9 cellular contexts compared by ENCODE assay signal in the genomic region with DNA sequence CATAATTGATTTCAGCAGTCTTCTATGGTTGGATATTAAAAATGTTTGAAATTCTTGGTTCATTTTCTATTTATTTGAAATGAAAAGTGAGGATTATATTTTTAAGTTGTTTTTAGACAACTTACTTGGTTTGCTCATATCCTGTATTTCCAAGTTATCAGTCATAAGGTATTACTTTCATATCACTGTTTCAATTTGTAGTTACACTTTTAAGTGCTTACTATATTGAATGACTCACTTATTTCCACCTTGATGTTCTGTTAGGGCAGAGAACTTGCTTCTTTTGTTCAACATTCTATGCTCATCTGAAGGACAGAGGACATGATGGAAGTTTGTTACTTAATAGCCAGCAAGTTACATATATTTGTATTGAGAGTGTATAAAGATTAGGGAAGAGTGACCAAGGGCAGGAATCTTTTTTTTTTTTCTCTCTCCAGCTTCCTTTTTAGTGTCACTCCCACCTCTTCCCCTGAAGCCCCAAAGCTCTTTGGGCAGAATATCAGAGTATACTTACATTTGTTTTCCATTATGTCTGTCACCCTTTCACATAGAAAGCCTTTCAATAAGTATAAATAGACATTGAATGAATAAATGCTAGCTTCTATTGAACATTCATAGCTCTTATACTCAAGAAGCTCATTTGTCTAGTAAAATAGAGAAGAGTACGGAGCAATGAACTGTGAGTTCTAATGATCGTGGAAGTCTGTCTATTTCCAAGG. TPM values are rescaled to one million over a fixed set of nuclear protein-coding genes. Genes with fewer than 3 reads are reported as not detected.
DNase-seq lines count a peak whose midpoint lies in the region; ATAC-seq and TF ChIP-seq lines count a peak whose summit lies in the region.
"Had no signal": no experiment of that assay in that cellular context is flagged by ENCODE, and none has a peak within 500 bp of the region (broad histone marks: within the 10 kb centered on the region; RNA-seq: fewer than 3 reads in every experiment).

No MANE protein-coding gene starts in this region.

- H3K27ac ChIP-seq in tibial nerve: no peak overlapping the region

- no peak for TF ChIP-seq EP300 in tibial nerve (IDR thresholded peaks at IDR 0.05)

- peaks cover 0 to 6% (median 0%) of the 10 kb centered on the region in 4 donors for H3K4me1 ChIP-seq in tibial nerve

- no peaks in the 10 kb centered on the region for H3K27me3 Mint-ChIP-seq in activated T-cell treated with anti-CD3 and anti-CD28 coated beads, Interleukin-2, amount 50 U/mL, for 24 hours
- no peaks in the 10 kb centered on the region for H3K27me3 Mint-ChIP-seq in stimulated activated memory B cell treated with anti-CD40 and anti-IgM and Interleukin-4, amounts not matched to agents 10 μg/mL and 1 μg/mL and 100 μg/mL, for 72 hours

- TF ChIP-seq CTCF in tibial nerve (IDR thresholded peaks at IDR 0.05): no peak

- 68% methylated on average over 2 of the region's 2 CpGs for WGBS in tibial nerve, 2 donors

- H3K36me3 Mint-ChIP-seq in activated T-cell treated with anti-CD3 and anti-CD28 coated beads, Interleukin-2, amount 50 U/mL, for 24 hours (ENCODE audit: low read depth): peaks cover 56% of the 10 kb centered on the region
- H3K36me3 Mint-ChIP-seq in stimulated activated memory B cell treated with anti-CD40 and anti-IgM and Interleukin-4, amounts not matched to agents 10 μg/mL and 1 μg/mL and 100 μg/mL, for 72 hours: peaks cover 6% of the 10 kb centered on the region

- peak overlapping the region; percentile 94 for H3K27ac Mint-ChIP-seq in activated T-cell treated with anti-CD3 and anti-CD28 coated beads, Interleukin-2, amount 50 U/mL, for 24 hours
- peak overlapping the region; percentile 27 for H3K27ac Mint-ChIP-seq in stimulated activated memory B cell treated with anti-CD40 and anti-IgM and Interleukin-4, amounts not matched to agents 10 μg/mL and 1 μg/mL and 100 μg/mL, for 72 hours

- no peaks in the 10 kb centered on the region for H3K9me3 Mint-ChIP-seq in activated T-cell treated with anti-CD3 and anti-CD28 coated beads, Interleukin-2, amount 50 U/mL, for 24 hours
- no peaks in the 10 kb centered on the region for H3K9me3 Mint-ChIP-seq in stimulated activated memory B cell treated with anti-CD40 and anti-IgM and Interleukin-4, amounts not matched to agents 10 μg/mL and 1 μg/mL and 100 μg/mL, for 72 hours

- DNase-seq in activated T-cell treated with anti-CD3 and anti-CD28 coated beads, Interleukin-2, amount 50 U/mL, for 24 hours: no peak
- no peak for DNase-seq in activated T-cell treated with anti-CD3 and anti-CD28 coated beads for 4 hours
- peak; percentile 27 for DNase-seq in HT1080 (ENCODE audit: low read depth)
- no peak for DNase-seq in mucosa of gallbladder (ENCODE audit: low spot score)
- DNase-seq in tibial nerve (ENCODE audit: low spot score in 2 of 2): no peak
- no peak for DNase-seq in COLO668 (lab: John Stamatoyannopoulos, UW; ENCODE audit: unreplicated experiment)
- DNase-seq: NCI-H1105 had no signal

- H3K36me3 ChIP-seq in tibial nerve: peaks cover 0 to 14% (median 0%) of the 10 kb centered on the region in 3 donors

- no peaks in the 10 kb centered on the region for H3K9me3 ChIP-seq in tibial nerve

- ATAC-seq in HG02759 (IDR thresholded peaks at IDR 0.05; ENCODE audit: unreplicated experiment): peak; percentile 87
- ATAC-seq in stimulated activated memory B cell treated with anti-CD40 and anti-IgM and Interleukin-4, amounts not matched to agents 10 μg/mL and 1 μg/mL and 100 μg/mL, for 72 hours: peak; percentile 53

- peak overlapping the region; percentile 63 for H3K4me3 Mint-ChIP-seq in activated T-cell treated with anti-CD3 and anti-CD28 coated beads, Interleukin-2, amount 50 U/mL, for 24 hours
- H3K4me3 Mint-ChIP-seq in stimulated activated memory B cell treated with anti-CD40 and anti-IgM and Interleukin-4, amounts not matched to agents 10 μg/mL and 1 μg/mL and 100 μg/mL, for 72 hours: no peak overlapping the region

- no peaks in the 10 kb centered on the region for H3K27me3 ChIP-seq in tibial nerve

- no peak overlapping the region for H3K4me3 ChIP-seq in tibial nerve

- peaks cover 56% of the 10 kb centered on the region for H3K4me1 Mint-ChIP-seq in activated T-cell treated with anti-CD3 and anti-CD28 coated beads, Interleukin-2, amount 50 U/mL, for 24 hours (ENCODE audit: low read depth)
- H3K4me1 Mint-ChIP-seq in stimulated activated memory B cell treated with anti-CD40 and anti-IgM and Interleukin-4, amounts not matched to agents 10 μg/mL and 1 μg/mL and 100 μg/mL, for 72 hours: no peaks in the 10 kb centered on the region

- no peak for TF ChIP-seq POLR2A in tibial nerve (IDR thresholded peaks at IDR 0.05)

RNA-seq across cellular contexts. Expression of gene PIK3C3, which starts 28.1 kb away (rescaled TPM):
- 37.6 and 45.6 TPM in 2 replicates for total RNA-seq in HT1080 (2014; rRNA removed; shearing (Covaris generic))
- 51.7 and 58.2 TPM in 2 replicates for polyA plus RNA-seq in HT1080 (2015; cell fraction: cytosol; rRNA removed)
- 120 and 122 TPM in 2 replicates for polyA plus RNA-seq in HT1080 (2015; cell fraction: nucleus; rRNA removed)
- total RNA-seq in mucosa of gallbladder: 45.6 TPM
- 10 to 100 TPM; 46.7 to 87.7 (median 52.5) TPM for total RNA-seq in tibial nerve
